ENCODE assay signal across 21 cellular contexts in the genomic region with DNA sequence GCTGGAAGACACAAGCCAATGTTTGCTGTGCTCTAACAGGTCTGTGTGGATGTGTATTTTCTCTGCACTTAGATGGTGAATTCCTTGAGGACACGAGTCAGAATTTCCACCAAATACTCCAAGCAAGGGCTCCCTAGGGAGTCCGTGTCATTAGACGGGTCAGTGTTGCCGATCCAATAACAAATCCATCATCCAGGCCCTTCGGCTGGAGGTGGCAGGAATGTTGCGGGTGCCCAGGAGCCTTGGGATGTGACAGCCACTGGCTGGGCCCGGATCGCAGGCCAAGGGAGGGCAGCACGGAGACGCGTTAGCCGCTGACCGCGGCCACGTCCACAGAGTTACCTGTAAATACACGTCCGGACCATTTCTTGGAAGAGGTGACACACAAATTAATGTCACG.
"Had no signal": no experiment of that assay in that cellular context is flagged by ENCODE, and none has a peak within 500 bp of the region (broad histone marks: within the 10 kb centered on the region; RNA-seq: fewer than 3 reads in every experiment).

No MANE protein-coding gene starts in this region.

- H3K27me3 ChIP-seq: ovary had no signal

- ATAC-seq: activated CD8-positive, alpha-beta memory T cell treated with anti-CD3 and anti-CD28 coated beads, Interleukin-2, amount 10 ng/mL, durations not matched to agents 7 days and 5 days; activated CD8-positive, alpha-beta T cell treated with anti-CD3 and anti-CD28 coated beads, Interleukin-2, amount 10 ng/mL, durations not matched to agents 7 days and 5 days; activated naive CD8-positive, alpha-beta T cell treated with anti-CD3 and anti-CD28 coated beads, Interleukin-2, amount 50 U/mL, for 24 hours; natural killer cell; T-helper 17 cell; upper lobe of right lung had no signal

- DNase-seq: activated CD8-positive, alpha-beta memory T cell treated with anti-CD3 and anti-CD28 coated beads, Interleukin-2, amount 10 ng/mL, durations not matched to agents 7 days and 5 days; activated CD8-positive, alpha-beta T cell treated with anti-CD3 and anti-CD28 coated beads, Interleukin-2, amount 10 ng/mL, durations not matched to agents 7 days and 5 days; activated naive CD8-positive, alpha-beta T cell treated with anti-CD3 and anti-CD28 coated beads, Interleukin-2, amount 50 U/mL, for 24 hours; activated T-cell treated with anti-CD3 and anti-CD28 coated beads, Interleukin-2, amount 50 U/mL, for 48 hours; caudate nucleus; effector CD4-positive, alpha-beta T cell; natural killer cell; ovary; retina; stimulated activated naive CD4-positive, alpha-beta T cell; T-helper 17 cell; T1000; tibial artery; upper lobe of right lung; WERI-Rb-1 had no signal

- H3K9me3 Mint-ChIP-seq: activated naive CD4-positive, alpha-beta T cell treated with anti-CD3 and anti-CD28 coated beads, Interleukin-2, amount 50 U/mL, for 24 hours; dendritic cell treated with granulocyte-macrophage colony-stimulating factor and Interleukin-4, amounts not matched to agents 40 ng/mL and 50 ng/mL, for 4 days; natural killer cell had no signal

- H3K27ac Mint-ChIP-seq: activated CD8-positive, alpha-beta memory T cell treated with anti-CD3 and anti-CD28 coated beads, Interleukin-2, amount 10 ng/mL, durations not matched to agents 7 days and 5 days; activated CD8-positive, alpha-beta T cell treated with anti-CD3 and anti-CD28 coated beads, Interleukin-2, amount 10 ng/mL, durations not matched to agents 7 days and 5 days; activated naive CD8-positive, alpha-beta T cell treated with anti-CD3 and anti-CD28 coated beads, Interleukin-2, amount 50 U/mL, for 24 hours; activated T-helper 2 cell treated with anti-CD3 and anti-CD28 coated beads, Interferon-gamma antibody, Interleukin-2, Interleukin-4, amounts not matched to agents 10 μg/mL and 5 μg/mL and 100 μg/mL, durations not matched to agents 14 hours and 24 hours and 36 hours; dendritic cell treated with granulocyte-macrophage colony-stimulating factor and Interleukin-4, amounts not matched to agents 40 ng/mL and 50 ng/mL, for 4 days; memory B cell; natural killer cell; T-helper 17 cell had no signal

- H3K36me3 Mint-ChIP-seq: activated CD8-positive, alpha-beta memory T cell treated with anti-CD3 and anti-CD28 coated beads, Interleukin-2, amount 10 ng/mL, durations not matched to agents 7 days and 5 days; activated naive CD4-positive, alpha-beta T cell treated with anti-CD3 and anti-CD28 coated beads, Interleukin-2, amount 50 U/mL, for 24 hours; natural killer cell had no signal

- H3K4me3 ChIP-seq: ovary, prostate gland, suprapubic skin, tibial artery, upper lobe of right lung had no signal

- H3K4me1 ChIP-seq: prostate gland, suprapubic skin, upper lobe of right lung had no signal

- H3K9me3 ChIP-seq: ovary, prostate gland, suprapubic skin, upper lobe of right lung had no signal

- H3K27ac ChIP-seq: ovary, prostate gland, suprapubic skin, tibial artery, upper lobe of right lung, WERI-Rb-1 had no signal

- H3K36me3 ChIP-seq: ovary, prostate gland, suprapubic skin, tibial artery, upper lobe of right lung, WERI-Rb-1 had no signal

- H3K4me3 Mint-ChIP-seq: activated CD8-positive, alpha-beta memory T cell treated with anti-CD3 and anti-CD28 coated beads, Interleukin-2, amount 10 ng/mL, durations not matched to agents 7 days and 5 days; activated CD8-positive, alpha-beta T cell treated with anti-CD3 and anti-CD28 coated beads, Interleukin-2, amount 10 ng/mL, durations not matched to agents 7 days and 5 days; activated naive CD4-positive, alpha-beta T cell treated with anti-CD3 and anti-CD28 coated beads, Interleukin-2, amount 50 U/mL, for 24 hours; activated naive CD8-positive, alpha-beta T cell treated with anti-CD3 and anti-CD28 coated beads, Interleukin-2, amount 50 U/mL, for 24 hours; dendritic cell treated with granulocyte-macrophage colony-stimulating factor and Interleukin-4, amounts not matched to agents 40 ng/mL and 50 ng/mL, for 4 days; natural killer cell; T-helper 17 cell had no signal
